8 cellular contexts compared by ENCODE assay signal in the genomic region with DNA sequence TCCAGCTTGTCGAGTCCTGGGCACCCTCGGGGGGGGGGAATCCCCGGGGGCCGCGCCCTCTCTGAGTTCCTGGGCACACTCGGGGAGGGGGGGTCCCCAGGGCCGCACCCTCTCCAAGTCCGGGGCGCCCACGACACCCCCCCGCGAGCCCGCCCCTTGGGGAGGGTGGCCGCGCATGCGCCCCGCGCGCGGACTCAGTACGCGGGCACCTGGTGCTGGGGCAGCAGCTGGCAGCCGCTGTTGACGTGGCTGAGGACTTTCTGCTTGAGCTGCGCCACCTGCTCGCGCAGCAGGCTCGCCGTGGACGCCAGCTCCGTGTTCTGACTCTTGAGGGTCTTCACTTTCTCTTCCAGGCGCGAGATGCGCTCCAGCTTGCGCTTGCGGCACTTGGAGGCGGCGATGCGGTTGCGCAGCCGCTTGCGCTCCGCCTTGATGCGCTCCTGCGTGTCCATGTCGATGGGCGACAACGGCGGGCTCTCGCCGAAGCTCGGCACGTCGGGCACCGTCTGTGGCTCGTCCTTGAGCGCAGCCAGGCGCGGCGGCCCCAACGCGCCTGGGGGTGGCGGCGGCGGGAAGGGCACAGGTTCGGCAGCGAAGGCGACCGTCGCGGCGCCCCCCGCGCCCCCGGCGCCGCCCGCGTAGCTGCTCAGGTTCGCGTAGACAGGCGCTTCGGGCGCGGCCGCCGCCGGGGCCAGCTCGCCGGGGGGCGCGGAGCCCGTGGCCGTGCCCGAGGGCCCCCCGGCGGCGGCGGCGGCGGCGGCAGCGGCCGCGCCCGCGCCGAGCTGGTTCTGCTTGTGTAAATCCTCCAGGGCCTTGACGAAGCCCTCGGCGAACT. TPM values are rescaled to one million over a fixed set of nuclear protein-coding genes. Genes with fewer than 3 reads are reported as not detected.
DNase-seq lines count a peak whose midpoint lies in the region; ATAC-seq and TF ChIP-seq lines count a peak whose summit lies in the region.

No MANE protein-coding gene starts in this region.

- H3K4me2 ChIP-seq in hepatocyte = peak overlapping the region; percentile 85

- peaks cover 35% of the 10 kb centered on the region for H3K4me1 ChIP-seq in hepatocyte (ENCODE audit: insufficient read depth)

- DNase-seq in COLO829 (ENCODE audit: low spot score) = peak; percentile 63
- DNase-seq in NCI-H1048 (lab: John Stamatoyannopoulos, UW) = peak; percentile 28
- peak; percentile 66 to 93 (median 78) for DNase-seq in T-helper 2 cell
- no peak for DNase-seq in astrocyte of the cerebellum (ENCODE audit: low read depth)
- DNase-seq in hepatocyte (ENCODE audit: low spot score) = peak; percentile 82
- DNase-seq in renal cortical epithelial cell (ENCODE audit: low read depth) = peak; percentile 28

- in situ Hi-C loops in astrocyte of the cerebellum (cut with HindIII; ENCODE audit: low sequenced_read_pairs) = no loop called here

- peaks cover 54% of the 10 kb centered on the region for H3K79me2 ChIP-seq in hepatocyte

- H3K4me3 ChIP-seq in astrocyte of the cerebellum (ENCODE audit: low read depth, low read length) (peak overlapping the region; percentile 98), hepatocyte (peak overlapping the region; percentile 97)

- peak overlapping the region; percentile 100 for H3K27ac ChIP-seq in hepatocyte

- H3K9me2 ChIP-seq in hepatocyte (replicated peaks; ENCODE audit: insufficient read depth) = no peaks in the 10 kb centered on the region

- ATAC-seq in GM21515 (IDR thresholded peaks at IDR 0.05; ENCODE audit: unreplicated experiment) (peak; percentile 14), HG03135 (IDR thresholded peaks at IDR 0.05; ENCODE audit: unreplicated experiment) (no peak)

- H3K36me3 ChIP-seq in hepatocyte (replicated peaks; ENCODE audit: insufficient read depth, low read depth) = no peaks in the 10 kb centered on the region

- WGBS in hepatocyte (ENCODE audit: low lambda C conversion rate, missing lambda C conversion rate) = 2% methylated on average over 48 of the region's 111 CpGs

- no peaks in the 10 kb centered on the region for H3K27me3 ChIP-seq in hepatocyte

- H4K20me1 ChIP-seq in hepatocyte (ENCODE audit: insufficient read depth, poor library complexity, severe bottlenecking) = peaks cover 46% of the 10 kb centered on the region

- no peak overlapping the region for H2AFZ ChIP-seq in hepatocyte

- H3K9me3 ChIP-seq in hepatocyte (ENCODE audit: low read depth) = no peaks in the 10 kb centered on the region

- TF ChIP-seq CTCF in astrocyte of the cerebellum (IDR thresholded peaks at IDR 0.05; ENCODE audit: low read depth, low read length, missing control alignments) = no peak
- TF ChIP-seq CTCF in hepatocyte (IDR thresholded peaks at IDR 0.05; ENCODE audit: poor library complexity) = no peak

RNA-seq across cellular contexts. Expression of a gene that starts 1.0 kb away (rescaled TPM):
- 307 and 379 TPM in 2 replicates for total RNA-seq in hepatocyte
- polyA plus RNA-seq in hepatocyte = 698 and 768 TPM in 2 replicates
- total RNA-seq in renal cortical epithelial cell = 140 and 234 TPM in 2 replicates

RNA-seq across cellular contexts. Expression of a gene that starts 6.2 kb away (rescaled TPM):
- total RNA-seq in hepatocyte (3.7 and 3.9 TPM in 2 replicates), renal cortical epithelial cell (0.50 TPM in 1 of 2 replicates, not detected in the other)
- 1.5 and 2.3 TPM in 2 replicates for polyA plus RNA-seq in hepatocyte

RNA-seq across cellular contexts. Expression of a gene that starts 42.4 kb away (rescaled TPM):
- total RNA-seq in hepatocyte = 185 and 202 TPM in 2 replicates
- polyA plus RNA-seq in hepatocyte = 218 and 226 TPM in 2 replicates
- total RNA-seq in renal cortical epithelial cell = 115 and 223 TPM in 2 replicates

RNA-seq across cellular contexts. Expression of a gene that starts 54.2 kb away (rescaled TPM):
- total RNA-seq in hepatocyte (0.43 and 0.72 TPM in 2 replicates), renal cortical epithelial cell (under 0.01 and 0.20 TPM in 2 replicates)
- 0.10 and 0.47 TPM in 2 replicates for polyA plus RNA-seq in hepatocyte

RNA-seq across cellular contexts. Expression of a gene that starts 59.9 kb away (rescaled TPM):
- 35.0 and 36.1 TPM in 2 replicates for total RNA-seq in hepatocyte
- polyA plus RNA-seq in hepatocyte = 24.8 and 26.8 TPM in 2 replicates
- total RNA-seq in renal cortical epithelial cell = 24.0 and 33.2 TPM in 2 replicates
